Comparison of ENCODE assay signal across 1 cellular context in the genomic region with DNA sequence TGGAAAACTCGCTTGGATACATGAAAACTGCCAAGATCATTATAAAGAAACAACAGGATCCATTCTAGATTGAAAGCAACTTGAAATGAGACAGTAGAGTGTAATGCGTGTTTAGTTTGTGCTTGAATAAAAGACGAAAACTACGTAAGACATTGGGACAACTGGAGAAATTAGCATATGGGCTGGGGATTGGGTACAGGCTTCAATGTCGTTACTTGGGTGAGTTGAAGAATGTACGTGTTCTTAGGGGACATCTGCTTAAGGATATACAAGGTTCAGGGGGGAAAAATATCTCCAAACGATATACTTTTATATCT.
TF ChIP-seq lines count a peak whose summit lies in the region.

No MANE protein-coding gene starts in this region.

TF ChIP-seq in H1, 55 proteins besides CTCF, POLR2A, EP300 and RAD21:
- TF ChIP-seq CTBP2 (IDR thresholded peaks at IDR 0.05; ENCODE audit: borderline replicate concordance, insufficient read depth, insufficient read length, low read length) = no peak
